ENCODE assay signal across 8 cellular contexts in the genomic region with DNA sequence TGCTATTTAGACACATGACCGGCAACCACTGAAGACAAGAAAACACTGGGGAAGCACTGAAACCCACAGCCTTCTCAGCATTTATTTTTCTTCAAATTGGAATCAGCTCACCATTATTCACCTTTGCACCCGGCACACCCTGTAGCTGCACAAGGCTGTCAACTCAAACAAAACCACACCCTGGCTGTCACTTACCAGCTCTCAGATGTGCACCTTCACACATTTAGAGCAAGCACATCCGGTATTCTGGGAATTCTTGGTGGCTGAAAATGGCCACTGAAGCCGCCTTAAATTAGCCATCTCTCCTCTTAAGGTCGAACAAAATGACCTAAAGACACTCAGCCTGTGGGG. TPM values are rescaled to one million over a fixed set of nuclear protein-coding genes. Genes with fewer than 3 reads are reported as not detected.
DNase-seq lines count a peak whose midpoint lies in the region; ATAC-seq and TF ChIP-seq lines count a peak whose summit lies in the region.

No MANE protein-coding gene starts in this region.

- POLR2A ChIA-PET in activated CD8-positive, alpha-beta T cell treated with anti-CD3 and anti-CD28 coated beads for 36 hours (lab: Charles Lee) = interaction anchor here (0.8 to 5.0 kb wide), 14 partner anchors 10 to 403 kb away, joined by 3 to 22 read pairs (median 3); partner anchors contain the start of genes HAUS3, POLN and RNF4

- DNase-seq in activated T-cell treated with anti-CD3 and anti-CD28 coated beads for 24 hours (ENCODE audit: low read depth) = peak; percentile 60
- DNase-seq in activated T-cell treated with anti-CD3 and anti-CD28 coated beads, Interleukin-2, amount 50 U/mL, for 1 hour = no peak
- peak; percentile 92 for DNase-seq in activated CD8-positive, alpha-beta T cell treated with anti-CD3 and anti-CD28 coated beads for 36 hours
- no peak for DNase-seq in fibroblast of pulmonary artery (ENCODE audit: low read depth)
- peak; percentile 39 for DNase-seq in stimulated activated CD4-positive, alpha-beta T cell treated with anti-CD3 and anti-CD28 coated beads, Interleukin-2, amount 100 ng/mL, for 4 hours (ENCODE audit: low read depth)
- DNase-seq in HPDE6-E6E7 (ENCODE audit: extremely low spot score) = no peak
- no peak for DNase-seq in NCI-H345 (lab: John Stamatoyannopoulos, UW)

- H3K9me3 Mint-ChIP-seq in activated CD8-positive, alpha-beta T cell treated with anti-CD3 and anti-CD28 coated beads for 36 hours = no peaks in the 10 kb centered on the region

- H3K4me3 ChIP-seq in fibroblast of pulmonary artery (replicated peaks; ENCODE audit: low read depth, low read length) = peak overlapping the region; percentile 42

- peaks cover 21% of the 10 kb centered on the region for H3K27me3 Mint-ChIP-seq in activated CD8-positive, alpha-beta T cell treated with anti-CD3 and anti-CD28 coated beads for 36 hours

- CTCF ChIA-PET in activated CD8-positive, alpha-beta T cell treated with anti-CD3 and anti-CD28 coated beads for 36 hours (lab: Charles Lee) = interaction anchor here (0.9 to 2.1 kb wide), 16 partner anchors 10 to 257 kb away, joined by 3 to 12 read pairs (median 4); partner anchors contain the start of genes MXD4 and RNF4

- ATAC-seq in HG03175 (IDR thresholded peaks at IDR 0.05; ENCODE audit: unreplicated experiment) = peak; percentile 29
- ATAC-seq in activated CD8-positive, alpha-beta T cell treated with anti-CD3 and anti-CD28 coated beads for 36 hours = peak; percentile 61

- H3K4me3 Mint-ChIP-seq in activated CD8-positive, alpha-beta T cell treated with anti-CD3 and anti-CD28 coated beads for 36 hours = peak overlapping the region; percentile 56

- H3K4me1 Mint-ChIP-seq in activated CD8-positive, alpha-beta T cell treated with anti-CD3 and anti-CD28 coated beads for 36 hours (ENCODE audit: low read depth) = peaks cover 58% of the 10 kb centered on the region

- H3K36me3 Mint-ChIP-seq in activated CD8-positive, alpha-beta T cell treated with anti-CD3 and anti-CD28 coated beads for 36 hours (ENCODE audit: low read depth) = no peaks in the 10 kb centered on the region

- H3K27ac Mint-ChIP-seq in activated CD8-positive, alpha-beta T cell treated with anti-CD3 and anti-CD28 coated beads for 36 hours = peak overlapping the region; percentile 99

- intact Hi-C loops in activated CD8-positive, alpha-beta T cell treated with anti-CD3 and anti-CD28 coated beads for 36 hours (cut with micrococcal nuclease) = loop anchor here (2.0 to 5.0 kb wide), 3 partner anchors 130 to 170 kb away; partner anchors contain the start of genes HAUS3, MXD4 and POLN

- TF ChIP-seq CTCF in activated CD8-positive, alpha-beta T cell treated with anti-CD3 and anti-CD28 coated beads for 36 hours (IDR thresholded peaks at IDR 0.05) = no peak
- TF ChIP-seq CTCF in fibroblast of pulmonary artery (IDR thresholded peaks at IDR 0.05; ENCODE audit: low read length, missing control alignments) = no peak

RNA-seq across cellular contexts. Expression of gene ZFYVE28, which starts 5.9 kb away (rescaled TPM):
- 1 to 10 TPM; 4.9 to 7.0 TPM for total RNA-seq in activated CD8-positive, alpha-beta T cell treated with anti-CD3 and anti-CD28 coated beads for 36 hours

RNA-seq across cellular contexts. Expression of gene CFAP99, which starts 6.2 kb away (rescaled TPM):
- total RNA-seq in activated CD8-positive, alpha-beta T cell treated with anti-CD3 and anti-CD28 coated beads for 36 hours = not detected

RNA-seq across cellular contexts. Expression of gene RNF4, which starts 56.4 kb away (rescaled TPM):
- 10 to 100 TPM; 94.6 to 96.2 TPM for total RNA-seq in activated CD8-positive, alpha-beta T cell treated with anti-CD3 and anti-CD28 coated beads for 36 hours

Comparison
In these comparisons a context has a peak if more than half of its experiments do, and no peak if none do; other contexts are left out.
1. DNase-seq: peak in activated T-cell treated with anti-CD3 and anti-CD28 coated beads for 24 hours (single experiment), activated CD8-positive, alpha-beta T cell treated with anti-CD3 and anti-CD28 coated beads for 36 hours (single experiment) and stimulated activated CD4-positive, alpha-beta T cell treated with anti-CD3 and anti-CD28 coated beads, Interleukin-2, amount 100 ng/mL, for 4 hours (single experiment); none in activated T-cell treated with anti-CD3 and anti-CD28 coated beads, Interleukin-2, amount 50 U/mL, for 1 hour (single experiment), fibroblast of pulmonary artery (single experiment), HPDE6-E6E7 (single experiment) and NCI-H345 (single experiment).